In genomic region chr2:130665596-130665995, GRCh38 we compare ENCODE assay signal across 11 cellular contexts. TPM values are rescaled to one million over a fixed set of nuclear protein-coding genes. Genes with fewer than 3 reads are reported as not detected.
"Had no signal": no experiment of that assay in that cellular context is flagged by ENCODE, and none has a peak within 500 bp of the region (broad histone marks: within the 10 kb centered on the region; RNA-seq: fewer than 3 reads in every experiment).

No MANE protein-coding gene starts in this region.

RNA-seq across cellular contexts. Expression of gene POTEJ, which starts 54.4 kb away (rescaled TPM):
- total RNA-seq: naive thymus-derived CD4-positive, alpha-beta T cell; natural killer cell; osteocyte; posterior vena cava; sciatic nerve; smooth muscle cell; spleen; suprapubic skin; ureter; vagina had no signal
- polyA plus RNA-seq: naive thymus-derived CD4-positive, alpha-beta T cell; neural cell; smooth muscle cell; spleen had no signal
